ENCODE assay signal across 14 cellular contexts in genomic region chr2:165471349-165471975, GRCh38. TPM values are rescaled to one million over a fixed set of nuclear protein-coding genes. Genes with fewer than 3 reads are reported as not detected.
DNase-seq lines count a peak whose midpoint lies in the region; ATAC-seq and TF ChIP-seq lines count a peak whose summit lies in the region.
"Had no signal": no experiment of that assay in that cellular context is flagged by ENCODE, and none has a peak within 500 bp of the region (broad histone marks: within the 10 kb centered on the region; RNA-seq: fewer than 3 reads in every experiment).

No MANE protein-coding gene starts in this region.

- TF ChIP-seq CTCF in left ventricle myocardium inferior (IDR thresholded peaks at IDR 0.05; ENCODE audit: borderline replicate concordance) (no peak), PC-3 (conservative IDR thresholded peaks at IDR 0.05; ENCODE audit: low read depth, low read length) (no peak), type B pancreatic cell (conservative IDR thresholded peaks at IDR 0.05) (no peak), vagina (IDR thresholded peaks at IDR 0.05) (no peak)

- no peaks in the 10 kb centered on the region for H4K20me1 ChIP-seq in PC-3 (ENCODE audit: low read length)

- H3K4me3 Mint-ChIP-seq in type B pancreatic cell = peak overlapping the region; percentile 80
- H3K4me3 Mint-ChIP-seq: effector memory CD8-positive, alpha-beta T cell had no signal

- POLR2A ChIA-PET in PC-3 (lab: Charles Lee; ENCODE audit: unreplicated experiment) = interaction anchor here (0.6 to 0.7 kb wide), 2 partner anchors 15 to 63 kb away, joined by 5 to 9 read pairs; no protein-coding TSS in a partner anchor

- no peaks in the 10 kb centered on the region for H3K36me3 ChIP-seq in left ventricle myocardium inferior
- H3K36me3 ChIP-seq in PC-3 (ENCODE audit: low read depth, low read length) = no peaks in the 10 kb centered on the region
- H3K36me3 ChIP-seq in vagina = no peaks in the 10 kb centered on the region

- ATAC-seq in PC-3 = no peak
- ATAC-seq: effector memory CD8-positive, alpha-beta T cell had no signal

- H3K4me1 ChIP-seq in left ventricle myocardium inferior (peaks cover 50% of the 10 kb centered on the region), PC-3 (ENCODE audit: insufficient read depth, low read length) (peaks cover 24% of the 10 kb centered on the region; the same call in 1 of the 2 replicates), vagina (peaks cover 27% of the 10 kb centered on the region)

- H3K9me2 ChIP-seq in PC-3 (replicated peaks; ENCODE audit: low read length) = no peaks in the 10 kb centered on the region

- no peaks in the 10 kb centered on the region for H3K27me3 Mint-ChIP-seq in type B pancreatic cell

- no peaks in the 10 kb centered on the region for H3K9me3 ChIP-seq in left ventricle myocardium inferior (replicated peaks)
- H3K9me3 ChIP-seq in PC-3 (ENCODE audit: low read length) = no peaks in the 10 kb centered on the region
- H3K9me3 ChIP-seq in vagina = no peaks in the 10 kb centered on the region

- H3F3A ChIP-seq in PC-3 (ENCODE audit: low read length, unreplicated experiment) = no peaks in the 10 kb centered on the region

- intact Hi-C loops in left ventricle myocardium inferior (cut with micrococcal nuclease) = no loop called here
- intact Hi-C loops in cardiac septum (cut with DNase I) = loop anchor here (5.0 kb wide), 1 partner anchor 101 kb away; no protein-coding TSS in a partner anchor
- intact Hi-C loops in PC-3 (cut with micrococcal nuclease) = loop anchor here (5.0 to 10.0 kb wide), 2 partner anchors 223 to 401 kb away; no protein-coding TSS in a partner anchor
- intact Hi-C loops in vagina (cut with DNase I) = no loop called here

- TF ChIP-seq POLR2A in vagina (IDR thresholded peaks at IDR 0.05) = no peak

- no peak overlapping the region; the same call in 1 of the 2 replicates for H3K9ac ChIP-seq in PC-3 (ENCODE audit: low read length)

- H3K36me3 Mint-ChIP-seq in type B pancreatic cell = no peaks in the 10 kb centered on the region

- H3K4me1 Mint-ChIP-seq in type B pancreatic cell (ENCODE audit: unreplicated experiment) = peaks cover 37% of the 10 kb centered on the region

- CTCF ChIA-PET in PC-3 (lab: Charles Lee) = no interaction called here

- peak overlapping the region; percentile 38 for H3K4me2 ChIP-seq in PC-3 (ENCODE audit: low read length)

- H3K27me3 ChIP-seq in left ventricle myocardium inferior (ENCODE audit: low read depth) (no peaks in the 10 kb centered on the region), PC-3 (ENCODE audit: low read length) (no peaks in the 10 kb centered on the region), vagina (no peaks in the 10 kb centered on the region)

- peak overlapping the region; percentile 64 for H3K4me3 ChIP-seq in left ventricle myocardium inferior
- H3K4me3 ChIP-seq in PC-3 (ENCODE audit: low read length) = peak overlapping the region; percentile 14; the same call in 1 of the 2 replicates
- no peak overlapping the region for H3K4me3 ChIP-seq in vagina
- H3K4me3 ChIP-seq: lung had no signal

- DNase-seq in left ventricle myocardium inferior (no peak), cardiac septum (ENCODE audit: low spot score) (no peak), PC-3 (no peak), foreskin melanocyte (peak; percentile 14), type B pancreatic cell (ENCODE audit: extremely low spot score, unreplicated experiment) (no peak), vagina (ENCODE audit: extremely low spot score in 2 of 2) (no peak), SKM-1 (lab: John Stamatoyannopoulos, UW; ENCODE audit: unreplicated experiment) (no peak), activated gamma-delta T cell treated with Interleukin-2 at 50 U/mL for 16 hours (no peak)
- DNase-seq: activated T-cell treated with anti-CD3 and anti-CD28 coated beads, Interleukin-2, amount 50 U/mL, for 48 hours; aorta; DMS79; effector memory CD8-positive, alpha-beta T cell; stimulated activated CD4-positive, alpha-beta T cell treated with anti-CD3 and anti-CD28 coated beads, Interleukin-2, amount 100 ng/mL, for 24 hours had no signal

- peak overlapping the region; percentile 6 for H3K27ac Mint-ChIP-seq in type B pancreatic cell
- H3K27ac Mint-ChIP-seq: effector memory CD8-positive, alpha-beta T cell had no signal

- peak overlapping the region; percentile 29; the same call in 1 of the 2 replicates for H2AFZ ChIP-seq in PC-3 (ENCODE audit: low read length)

- H3K27ac ChIP-seq in left ventricle myocardium inferior (replicated peaks) (no peak overlapping the region), PC-3 (ENCODE audit: low read length) (no peak overlapping the region), vagina (no peak overlapping the region)

- H3K79me2 ChIP-seq in PC-3 (ENCODE audit: low read length) = peaks cover 6% of the 10 kb centered on the region; the same call in 1 of the 2 replicates

- TSS peak; percentile 66 for BruUV-seq in PC-3 (replicated peaks; lab: Mats Ljungman, UMichigan)

- H3K9me3 Mint-ChIP-seq in type B pancreatic cell = no peaks in the 10 kb centered on the region
- H3K9me3 Mint-ChIP-seq: effector memory CD8-positive, alpha-beta T cell had no signal

RNA-seq across cellular contexts. Expression of gene CSRNP3, which starts 2.0 kb away (rescaled TPM):
- total RNA-seq in left ventricle myocardium inferior (4.0 TPM), cardiac septum (2.9 TPM), PC-3 (2014; rRNA removed) (2.2 and 8.3 TPM in 2 replicates), type B pancreatic cell (ENCODE audit: low replicate concordance) (7.1 and 18.4 TPM in 2 replicates), vagina (2.7 TPM)

Comparison
In these comparisons a context has a peak if more than half of its experiments do, and no peak if none do; other contexts are left out.
1. intact Hi-C loops: an anchor here in cardiac septum (5.0 kb wide) and PC-3 (5.0 to 10.0 kb wide); none called in left ventricle myocardium inferior and vagina.
2. H3K4me3 ChIP-seq: peak in left ventricle myocardium inferior (single experiment) and PC-3 (single experiment); none in vagina (0 of 2).